5 cellular contexts compared by ENCODE assay signal in genomic region chr5:181130081-181130480, GRCh38. TPM values are rescaled to one million over a fixed set of nuclear protein-coding genes. Genes with fewer than 3 reads are reported as not detected.
"Had no signal": no experiment of that assay in that cellular context is flagged by ENCODE, and none has a peak within 500 bp of the region (broad histone marks: within the 10 kb centered on the region; RNA-seq: fewer than 3 reads in every experiment).

No MANE protein-coding gene starts in this region.

RNA-seq across cellular contexts. Expression of gene OR2V1, which starts 0.9 kb away (rescaled TPM):
- total RNA-seq: GM23338, H1, H9, HT-29, IMR-90 had no signal

RNA-seq across cellular contexts. Expression of gene OR2V2, which starts 17.3 kb away (rescaled TPM):
- total RNA-seq: GM23338, H1, H9, HT-29, IMR-90 had no signal
